In the genomic region with DNA sequence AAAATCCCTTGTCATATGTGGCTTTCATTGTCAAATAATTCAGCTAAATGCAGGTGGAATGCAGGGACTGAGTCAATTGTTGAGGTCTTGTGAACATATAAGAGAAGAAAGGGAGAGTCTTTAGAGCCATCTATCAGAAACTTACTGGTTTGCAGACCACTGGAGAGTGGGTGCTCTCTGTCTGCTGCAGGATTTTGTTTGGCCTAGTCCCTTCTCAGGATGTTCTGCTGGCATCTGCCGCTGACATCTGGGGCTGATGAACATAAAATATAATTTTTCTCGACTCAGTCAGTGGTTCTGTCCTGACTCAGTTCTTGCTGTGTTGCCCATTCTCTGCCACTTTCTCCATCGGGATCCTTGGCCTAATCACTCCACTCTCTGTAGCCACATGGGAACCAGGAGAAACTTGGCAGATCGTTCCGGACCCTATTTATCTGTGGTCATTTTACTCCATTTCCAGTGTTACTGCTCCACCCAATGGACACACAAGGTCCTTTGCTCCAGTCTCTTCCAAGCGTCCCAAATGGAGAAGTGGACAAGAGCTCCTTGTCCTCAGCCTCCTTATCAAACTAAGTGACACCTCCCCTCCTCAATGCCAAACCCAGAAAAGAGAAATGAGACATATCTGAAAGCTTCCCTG, we compare ENCODE assay signal across 9 cellular contexts.
A peak's percentile ranks its signal among the peaks of the same experiment; 100 is the strongest.
DNase-seq lines count a peak whose midpoint lies in the region; ATAC-seq and TF ChIP-seq lines count a peak whose summit lies in the region.
"Had no signal": no experiment of that assay in that cellular context is flagged by ENCODE, and none has a peak within 500 bp of the region (broad histone marks: within the 10 kb centered on the region; RNA-seq: fewer than 3 reads in every experiment).

No MANE protein-coding gene starts in this region.

- DNase-seq in HS-27A (ENCODE audit: low read depth) = peak; percentile 26
- DNase-seq in adrenal gland = peak in 1 of 7 donors; percentile 9
- peak; percentile 41 for DNase-seq in hepatic stellate cell (ENCODE audit: low spot score)
- DNase-seq in stromal cell of bone marrow (ENCODE audit: low read depth) = peak; percentile 53
- DNase-seq in NCI-H345 (lab: John Stamatoyannopoulos, UW) = no peak
- no peak for DNase-seq in stimulated activated naive CD4-positive, alpha-beta T cell treated with Interleukin-2 at 50 U/mL for 16 hours (lab: John Stamatoyannopoulos, UW)
- DNase-seq: activated B cell treated with CpG ODN at 0.5 μM for 24 hours had no signal

- peak in 4 of 6 experiments; percentile 25 to 36 (median 28) for TF ChIP-seq CTCF in adrenal gland (IDR thresholded peaks at IDR 0.05)

- no peaks in the 10 kb centered on the region for H3K36me3 ChIP-seq in adrenal gland (replicated peaks in 1 of 2)

- no peaks in the 10 kb centered on the region for H3K27me3 ChIP-seq in adrenal gland

- no peaks in the 10 kb centered on the region for H3K9me3 ChIP-seq in adrenal gland (replicated peaks in 1 of 3)

- no peak overlapping the region for H3K27ac ChIP-seq in adrenal gland
- H3K27ac ChIP-seq: KMS-11 had no signal

- TF ChIP-seq POLR2A in adrenal gland (IDR thresholded peaks at IDR 0.05) = no peak

- intact Hi-C loops in adrenal gland (cut with DNase I) = no loop called here

- ATAC-seq in GM18909 (IDR thresholded peaks at IDR 0.05; ENCODE audit: poor library complexity, unreplicated experiment) = no peak

- H3K4me1 ChIP-seq in adrenal gland (replicated peaks in 1 of 2) = no peaks in the 10 kb centered on the region

- no peak overlapping the region for H3K4me3 ChIP-seq in adrenal gland

- 38 to 45% (median 41%) methylated on average over 6 of the region's 6 CpGs for WGBS in adrenal gland, 4 donors

Comparison
In these comparisons a context has a peak if more than half of its experiments do, and no peak if none do; other contexts are left out.
1. DNase-seq: peak in HS-27A (single experiment), hepatic stellate cell (single experiment) and stromal cell of bone marrow (single experiment); none in NCI-H345 (single experiment) and stimulated activated naive CD4-positive, alpha-beta T cell treated with Interleukin-2 at 50 U/mL for 16 hours (single experiment).